ENCODE assay signal across 1 cellular context in genomic region chr19:39963860-39964259, GRCh38.
TF ChIP-seq lines count a peak whose summit lies in the region.

No MANE protein-coding gene starts in this region.

TF ChIP-seq in K562, 482 proteins besides CTCF, POLR2A, EP300 and RAD21:
- TF ChIP-seq ZNF133 (CRISPR knock-in tag; IDR thresholded peaks at IDR 0.05): no peak
- TF ChIP-seq ZNF316 (IDR thresholded peaks at IDR 0.05): peak; percentile 60
TF ChIP-seq in K562: peak in this region for 1.
